Comparison of ENCODE assay signal across 1 cellular context in the genomic region with DNA sequence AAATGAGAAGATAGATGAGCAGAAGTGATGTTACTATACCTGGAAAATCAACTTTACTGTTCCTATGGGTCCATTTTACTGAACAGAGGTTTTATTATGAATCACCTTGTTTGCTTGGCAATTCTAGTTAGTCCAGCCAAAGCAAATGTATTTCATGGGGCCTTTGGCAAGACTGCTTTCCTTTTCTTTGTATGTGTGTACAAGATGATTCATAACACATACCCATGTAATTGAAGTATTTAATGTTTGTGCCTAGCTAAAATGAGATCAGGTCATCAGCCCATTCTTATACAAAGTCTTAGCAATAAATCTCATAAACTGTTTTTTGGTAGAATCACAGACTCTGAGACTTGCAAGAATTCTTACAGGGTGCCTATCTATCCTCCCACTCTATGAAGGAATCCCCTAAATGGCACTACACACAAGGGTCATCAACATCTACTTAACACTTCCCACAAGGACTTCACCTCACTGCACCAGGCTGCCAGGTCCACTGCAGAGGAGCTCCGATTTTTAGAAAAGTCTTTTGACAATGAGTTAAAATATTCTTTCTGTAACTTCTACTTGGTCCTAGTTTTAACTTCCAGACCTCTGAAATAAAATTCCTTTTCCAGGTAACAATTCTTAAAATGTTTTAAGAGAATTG.
TF ChIP-seq lines count a peak whose summit lies in the region.

No MANE protein-coding gene starts in this region.

TF ChIP-seq in HEK293, 187 proteins besides CTCF, POLR2A, EP300 and RAD21 (continued from another document):
- TF ChIP-seq ZNF391 (tag by site-specific recombination; IDR thresholded peaks at IDR 0.05; ENCODE audit: borderline replicate concordance, low read depth) (0 out of 2 replicates have a peak, but pooled peaks have one; percentile 39), ZNF664 (tag by site-specific recombination; IDR thresholded peaks at IDR 0.05) (no peak), ZNF629 (tag by site-specific recombination; IDR thresholded peaks at IDR 0.05) (peak; percentile 55), SCRT1 (tag by site-specific recombination; IDR thresholded peaks at IDR 0.05; ENCODE audit: borderline replicate concordance) (no peak), ZNF366 (tag by site-specific recombination; conservative IDR thresholded peaks at IDR 0.05) (peak; percentile 60; the same call in 1 of the 2 replicates), ZNF561 (tag by site-specific recombination; IDR thresholded peaks at IDR 0.05; ENCODE audit: borderline replicate concordance) (no peak)
- TF ChIP-seq, protein P1, sequence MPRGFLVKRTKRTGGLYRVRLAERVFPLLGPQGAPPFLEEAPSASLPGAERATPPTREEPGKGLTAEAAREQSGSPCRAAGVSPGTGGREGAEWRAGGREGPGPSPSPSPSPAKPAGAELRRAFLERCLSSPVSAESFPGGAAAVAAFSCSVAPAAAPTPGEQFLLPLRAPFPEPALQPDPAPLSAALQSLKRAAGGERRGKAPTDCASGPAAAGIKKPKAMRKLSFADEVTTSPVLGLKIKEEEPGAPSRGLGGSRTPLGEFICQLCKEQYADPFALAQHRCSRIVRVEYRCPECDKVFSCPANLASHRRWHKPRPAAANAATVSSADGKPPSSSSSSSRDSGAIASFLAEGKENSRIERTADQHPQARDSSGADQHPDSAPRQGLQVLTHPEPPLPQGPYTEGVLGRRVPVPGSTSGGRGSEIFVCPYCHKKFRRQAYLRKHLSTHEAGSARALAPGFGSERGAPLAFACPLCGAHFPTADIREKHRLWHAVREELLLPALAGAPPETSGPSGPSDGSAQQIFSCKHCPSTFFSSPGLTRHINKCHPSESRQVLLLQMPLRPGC (tag by site-specific recombination; IDR thresholded peaks at IDR 0.05) = peak; percentile 71
- TF ChIP-seq, protein P2, sequence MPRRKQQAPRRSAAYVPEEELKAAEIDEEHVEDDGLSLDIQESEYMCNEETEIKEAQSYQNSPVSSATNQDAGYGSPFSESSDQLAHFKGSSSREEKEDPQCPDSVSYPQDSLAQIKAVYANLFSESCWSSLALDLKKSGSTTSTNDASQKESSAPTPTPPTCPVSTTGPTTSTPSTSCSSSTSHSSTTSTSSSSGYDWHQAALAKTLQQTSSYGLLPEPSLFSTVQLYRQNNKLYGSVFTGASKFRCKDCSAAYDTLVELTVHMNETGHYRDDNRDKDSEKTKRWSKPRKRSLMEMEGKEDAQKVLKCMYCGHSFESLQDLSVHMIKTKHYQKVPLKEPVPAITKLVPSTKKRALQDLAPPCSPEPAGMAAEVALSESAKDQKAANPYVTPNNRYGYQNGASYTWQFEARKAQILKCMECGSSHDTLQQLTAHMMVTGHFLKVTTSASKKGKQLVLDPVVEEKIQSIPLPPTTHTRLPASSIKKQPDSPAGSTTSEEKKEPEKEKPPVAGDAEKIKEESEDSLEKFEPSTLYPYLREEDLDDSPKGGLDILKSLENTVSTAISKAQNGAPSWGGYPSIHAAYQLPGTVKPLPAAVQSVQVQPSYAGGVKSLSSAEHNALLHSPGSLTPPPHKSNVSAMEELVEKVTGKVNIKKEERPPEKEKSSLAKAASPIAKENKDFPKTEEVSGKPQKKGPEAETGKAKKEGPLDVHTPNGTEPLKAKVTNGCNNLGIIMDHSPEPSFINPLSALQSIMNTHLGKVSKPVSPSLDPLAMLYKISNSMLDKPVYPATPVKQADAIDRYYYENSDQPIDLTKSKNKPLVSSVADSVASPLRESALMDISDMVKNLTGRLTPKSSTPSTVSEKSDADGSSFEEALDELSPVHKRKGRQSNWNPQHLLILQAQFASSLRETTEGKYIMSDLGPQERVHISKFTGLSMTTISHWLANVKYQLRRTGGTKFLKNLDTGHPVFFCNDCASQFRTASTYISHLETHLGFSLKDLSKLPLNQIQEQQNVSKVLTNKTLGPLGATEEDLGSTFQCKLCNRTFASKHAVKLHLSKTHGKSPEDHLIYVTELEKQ (tag by site-specific recombination; IDR thresholded peaks at IDR 0.05; ENCODE audit: borderline replicate concordance) = 0 out of 2 replicates have a peak, but pooled peaks have one; percentile 26
TF ChIP-seq in HEK293: peak in this region for 8.
